ENCODE assay signal across 10 cellular contexts in the genomic region with DNA sequence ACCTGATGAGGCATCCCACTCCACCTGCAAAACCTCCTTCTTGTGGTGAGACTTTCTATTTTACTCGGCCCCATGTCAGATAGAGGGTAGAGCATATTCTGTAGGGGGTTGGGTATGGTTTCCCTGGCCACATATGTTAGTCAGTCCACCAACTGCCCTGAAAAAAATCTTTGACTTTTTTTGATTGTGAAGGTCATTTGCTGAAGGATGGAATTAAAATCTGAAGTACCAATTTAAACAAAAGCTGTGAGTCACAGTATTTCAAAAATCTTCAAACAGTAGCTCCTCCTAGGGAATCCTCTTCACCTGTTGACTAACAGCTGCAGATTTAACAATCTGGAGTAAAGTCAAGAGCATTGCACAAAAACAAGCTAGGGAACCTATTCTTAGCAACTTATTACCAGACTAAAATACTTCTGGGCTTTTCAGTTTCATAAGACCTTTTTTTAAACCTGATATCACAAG. TPM values are rescaled to one million over a fixed set of nuclear protein-coding genes. Genes with fewer than 3 reads are reported as not detected.
DNase-seq lines count a peak whose midpoint lies in the region; ATAC-seq, FAIRE-seq and TF ChIP-seq lines count a peak whose summit lies in the region.
"Had no signal": no experiment of that assay in that cellular context is flagged by ENCODE, and none has a peak within 500 bp of the region (broad histone marks: within the 10 kb centered on the region; RNA-seq: fewer than 3 reads in every experiment).

No MANE protein-coding gene starts in this region.

- H3K36me3 ChIP-seq in heart right ventricle = no peaks in the 10 kb centered on the region
- H3K36me3 ChIP-seq in right atrium auricular region = no peaks in the 10 kb centered on the region
- no peaks in the 10 kb centered on the region for H3K36me3 ChIP-seq in tibial artery
- H3K36me3 ChIP-seq in right lobe of liver = no peaks in the 10 kb centered on the region
- H3K36me3 ChIP-seq: BLaER1, left ventricle myocardium inferior had no signal

- no peak for DNase-seq in heart right ventricle
- no peak for DNase-seq in right atrium auricular region (ENCODE audit: low spot score)
- no peak for DNase-seq in tibial artery
- no peak for DNase-seq in urothelium cell line (ENCODE audit: low spot score)
- no peak for DNase-seq in kidney glomerular epithelial cell (lab: John Stamatoyannopoulos, UW)
- no peak for DNase-seq in right lobe of liver
- DNase-seq: left ventricle myocardium inferior had no signal

- no peak overlapping the region for H3K4me3 ChIP-seq in heart right ventricle
- no peak overlapping the region for H3K4me3 ChIP-seq in right atrium auricular region
- no peak overlapping the region for H3K4me3 ChIP-seq in tibial artery
- no peak overlapping the region for H3K4me3 ChIP-seq in right lobe of liver
- H3K4me3 ChIP-seq: BLaER1, left ventricle myocardium inferior had no signal

- WGBS in heart right ventricle, 2 donors = 79 to 100% methylated on average over 1 of the region's 1 CpG
- WGBS in right lobe of liver (ENCODE audit: insufficient coverage, low coverage, low lambda C conversion rate, missing lambda C conversion rate) = 38% methylated on average over 1 of the region's 1 CpG

- FAIRE-seq in urothelium cell line (lab: Jason Lieb, UNC) = no peak

- H3K4me1 ChIP-seq in heart right ventricle (peaks cover 0 to 8% (median 0%) of the 10 kb centered on the region in 9 donors), right atrium auricular region (peaks cover 0 to 5% of the 10 kb centered on the region in 2 donors), tibial artery (peaks cover 0 to 22% (median 14%) of the 10 kb centered on the region in 4 donors), right lobe of liver (no peaks in the 10 kb centered on the region)

- TF ChIP-seq CTCF in heart right ventricle (IDR thresholded peaks at IDR 0.05) = no peak
- no peak for TF ChIP-seq CTCF in right atrium auricular region (IDR thresholded peaks at IDR 0.05)
- no peak for TF ChIP-seq CTCF in tibial artery (IDR thresholded peaks at IDR 0.05)
- no peak for TF ChIP-seq CTCF in right lobe of liver (IDR thresholded peaks at IDR 0.05)

- H3K27me3 ChIP-seq in heart right ventricle (no peaks in the 10 kb centered on the region), right atrium auricular region (no peaks in the 10 kb centered on the region), tibial artery (no peaks in the 10 kb centered on the region), right lobe of liver (no peaks in the 10 kb centered on the region)
- H3K27me3 ChIP-seq: BLaER1 had no signal

- intact Hi-C loops in heart right ventricle (cut with DNase I) (loop anchor here in 4 of 10 donors (2.0 to 10.0 kb wide), 3 partner anchors 27 to 115 kb away; a partner anchor contains a TSS), tibial artery (cut with DNase I; ENCODE audit: low total_unique reads) (loop anchor here (10.0 kb wide), 1 partner anchor 45 kb away; no protein-coding TSS in a partner anchor), right lobe of liver (cut with DNase I) (no loop called here)

- TF ChIP-seq POLR2A in right lobe of liver (IDR thresholded peaks at IDR 0.05) = no peak

- no peaks in the 10 kb centered on the region for H3K9me3 ChIP-seq in heart right ventricle
- no peaks in the 10 kb centered on the region for H3K9me3 ChIP-seq in right atrium auricular region
- H3K9me3 ChIP-seq in tibial artery = no peaks in the 10 kb centered on the region
- no peaks in the 10 kb centered on the region for H3K9me3 ChIP-seq in right lobe of liver
- H3K9me3 ChIP-seq: BLaER1, left ventricle myocardium inferior had no signal

- H3K27ac ChIP-seq in heart right ventricle (no peak overlapping the region), right atrium auricular region (peak overlapping the region in 1 of 2 donors; percentile 59), tibial artery (peak overlapping the region; percentile 63 to 65), right lobe of liver (no peak overlapping the region)
- H3K27ac ChIP-seq: BLaER1, left ventricle myocardium inferior had no signal

- ATAC-seq in heart right ventricle (peak in 6 of 8 donors; percentile 23 to 55 (median 42)), GM21825 (IDR thresholded peaks at IDR 0.05; ENCODE audit: unreplicated experiment) (peak; percentile 88), HG03460 (IDR thresholded peaks at IDR 0.05; ENCODE audit: unreplicated experiment) (peak; percentile 94), right lobe of liver (no peak)

RNA-seq across cellular contexts. Expression of a gene that starts 8.0 kb away (rescaled TPM):
- 1 to 10 TPM in 7 of 10 donors, under 1 TPM in 3; 0.54 to 2.5 (median 1.9) TPM for total RNA-seq in heart right ventricle
- under 1 TPM; 0.12 to 0.29 TPM for polyA plus RNA-seq in heart right ventricle
- total RNA-seq in right atrium auricular region = 1 to 10 TPM; 1.7 to 3.9 TPM
- total RNA-seq in right lobe of liver = 1 to 10 TPM in 1 of 6 experiments, under 1 TPM in 5; 0.39 to 1.4 (median 0.46) TPM

RNA-seq across cellular contexts. Expression of a gene that starts 53.8 kb away (rescaled TPM):
- total RNA-seq in heart right ventricle (10 to 100 TPM; 29.4 to 52.4 (median 43.7) TPM), right atrium auricular region (10 to 100 TPM; 28.6 to 35.1 TPM), right lobe of liver (10 to 100 TPM; 12.8 to 17.6 (median 14.0) TPM)
- 10 to 100 TPM; 16.5 to 28.6 TPM for polyA plus RNA-seq in heart right ventricle

RNA-seq across cellular contexts. Expression of a gene that starts 55.8 kb away (rescaled TPM):
- total RNA-seq in heart right ventricle (100 to 1,000 TPM; 112 to 846 (median 292) TPM), right atrium auricular region (100 to 1,000 TPM; 476 to 783 TPM), right lobe of liver (10 to 100 TPM in 2 of 6 experiments, 1 to 10 TPM in 4; 1.8 to 23.7 (median 6.1) TPM)
- 100 to 1,000 TPM; 120 to 538 TPM for polyA plus RNA-seq in heart right ventricle

Comparison
In these comparisons a context has a peak if more than half of its experiments do, and no peak if none do; other contexts are left out.
1. ATAC-seq: peak in heart right ventricle (6 of 8), GM21825 (single experiment) and HG03460 (single experiment); none in right lobe of liver (0 of 4).
2. H3K27ac ChIP-seq: peak in tibial artery (2 of 2); none in heart right ventricle (0 of 10) and right lobe of liver (0 of 3).
3. RNA of a gene that starts 55.8 kb away (total RNA-seq): 476 to 783 TPM in right atrium auricular region and 112 to 846 TPM in heart right ventricle; 1.8 to 23.7 TPM in right lobe of liver; every median in the first group is over 4 times any median in the second.